9 cellular contexts compared by ENCODE assay signal in genomic region chr7:148575640-148576411, GRCh38. TPM values are rescaled to one million over a fixed set of nuclear protein-coding genes. Genes with fewer than 3 reads are reported as not detected.
DNase-seq lines count a peak whose midpoint lies in the region; ATAC-seq and TF ChIP-seq lines count a peak whose summit lies in the region.
"Had no signal": no experiment of that assay in that cellular context is flagged by ENCODE, and none has a peak within 500 bp of the region (broad histone marks: within the 10 kb centered on the region; RNA-seq: fewer than 3 reads in every experiment).

No MANE protein-coding gene starts in this region.

- no peaks in the 10 kb centered on the region for H3K4me1 Mint-ChIP-seq in endothelial cell (ENCODE audit: unreplicated experiment)
- peaks cover 0 to 10% (median 4%) of the 10 kb centered on the region in 7 donors for H3K4me1 Mint-ChIP-seq in naive thymus-derived CD4-positive, alpha-beta T cell
- H3K4me1 Mint-ChIP-seq in stimulated activated memory B cell treated with anti-CD40 and anti-IgM and Interleukin-4, amounts not matched to agents 10 μg/mL and 1 μg/mL and 100 μg/mL, for 72 hours, result peaks cover 13% of the 10 kb centered on the region

- no peaks in the 10 kb centered on the region for H3K27me3 ChIP-seq in naive thymus-derived CD4-positive, alpha-beta T cell (ENCODE audit: control insufficient read depth in 2 of 2, insufficient read depth in 2 of 2, low read length in 2 of 2)

- no peaks in the 10 kb centered on the region for H3K36me3 Mint-ChIP-seq in endothelial cell (ENCODE audit: low read depth, unreplicated experiment)
- H3K36me3 Mint-ChIP-seq in naive thymus-derived CD4-positive, alpha-beta T cell, result no peaks in the 10 kb centered on the region
- H3K36me3 Mint-ChIP-seq in stimulated activated memory B cell treated with anti-CD40 and anti-IgM and Interleukin-4, amounts not matched to agents 10 μg/mL and 1 μg/mL and 100 μg/mL, for 72 hours, result no peaks in the 10 kb centered on the region

- H3K27ac ChIP-seq in naive thymus-derived CD4-positive, alpha-beta T cell (ENCODE audit: low read depth, low read length), result no peak overlapping the region

- CTCF ChIA-PET in naive thymus-derived CD4-positive, alpha-beta T cell (lab: Charles Lee), result interaction anchor here (0.6 to 3.9 kb wide), 17 partner anchors 9 to 400 kb away, joined by 3 to 31 read pairs (median 5); partner anchors contain the start of gene CUL1

- H3K36me3 ChIP-seq in naive thymus-derived CD4-positive, alpha-beta T cell (ENCODE audit: control insufficient read depth in 2 of 3, insufficient read depth in 3 of 3, low read length in 3 of 3), result no peaks in the 10 kb centered on the region

- H3K4me3 Mint-ChIP-seq in endothelial cell (ENCODE audit: unreplicated experiment), result no peak overlapping the region
- H3K4me3 Mint-ChIP-seq in naive thymus-derived CD4-positive, alpha-beta T cell, result peak overlapping the region in 1 of 10 donors; percentile 43
- no peak overlapping the region for H3K4me3 Mint-ChIP-seq in stimulated activated memory B cell treated with anti-CD40 and anti-IgM and Interleukin-4, amounts not matched to agents 10 μg/mL and 1 μg/mL and 100 μg/mL, for 72 hours

- H3K9me3 ChIP-seq in naive thymus-derived CD4-positive, alpha-beta T cell (ENCODE audit: control insufficient read depth in 2 of 3, low read length in 3 of 3), result no peaks in the 10 kb centered on the region

- H3K27me3 Mint-ChIP-seq in endothelial cell (ENCODE audit: unreplicated experiment), result no peaks in the 10 kb centered on the region
- peaks cover 0 to 17% (median 0%) of the 10 kb centered on the region in 5 donors for H3K27me3 Mint-ChIP-seq in naive thymus-derived CD4-positive, alpha-beta T cell
- no peaks in the 10 kb centered on the region for H3K27me3 Mint-ChIP-seq in stimulated activated memory B cell treated with anti-CD40 and anti-IgM and Interleukin-4, amounts not matched to agents 10 μg/mL and 1 μg/mL and 100 μg/mL, for 72 hours

- no peak overlapping the region for H3K27ac Mint-ChIP-seq in endothelial cell (ENCODE audit: unreplicated experiment)
- no peak overlapping the region for H3K27ac Mint-ChIP-seq in naive thymus-derived CD4-positive, alpha-beta T cell
- H3K27ac Mint-ChIP-seq in stimulated activated memory B cell treated with anti-CD40 and anti-IgM and Interleukin-4, amounts not matched to agents 10 μg/mL and 1 μg/mL and 100 μg/mL, for 72 hours, result no peak overlapping the region

- H3K4me3 ChIP-seq in naive thymus-derived CD4-positive, alpha-beta T cell (ENCODE audit: low read length), result no peak overlapping the region

- ATAC-seq in GM19328 (IDR thresholded peaks at IDR 0.05; ENCODE audit: unreplicated experiment), result peak; percentile 89
- peak; percentile 82 for ATAC-seq in HG03521 (IDR thresholded peaks at IDR 0.05; ENCODE audit: unreplicated experiment)
- peak; percentile 90 for ATAC-seq in naive thymus-derived CD4-positive, alpha-beta T cell
- peak; percentile 55 for ATAC-seq in stimulated activated memory B cell treated with anti-CD40 and anti-IgM and Interleukin-4, amounts not matched to agents 10 μg/mL and 1 μg/mL and 100 μg/mL, for 72 hours

- TF ChIP-seq CTCF in endothelial cell (IDR thresholded peaks at IDR 0.05; ENCODE audit: unreplicated experiment), result peak; percentile 89

- POLR2A ChIA-PET in naive thymus-derived CD4-positive, alpha-beta T cell (lab: Charles Lee), result interaction anchor here (0.7 to 2.0 kb wide), 2 partner anchors 384 to 387 kb away, joined by 3 to 6 read pairs; no protein-coding TSS in a partner anchor

- intact Hi-C loops in naive thymus-derived CD4-positive, alpha-beta T cell (cut with micrococcal nuclease), result loop anchor here (1.0 to 10.0 kb wide), 13 partner anchors 53 to 514 kb away; partner anchors contain the start of genes CUL1 (in 1 of the 2) and ZNF786 (in 1 of the 2)

- H3K4me1 ChIP-seq in naive thymus-derived CD4-positive, alpha-beta T cell (ENCODE audit: control insufficient read depth in 2 of 2, insufficient read depth in 2 of 2, low read length in 2 of 2), result peaks cover 0 to 4% of the 10 kb centered on the region in 2 donors

- H3K9me3 Mint-ChIP-seq in endothelial cell (ENCODE audit: unreplicated experiment), result no peaks in the 10 kb centered on the region
- H3K9me3 Mint-ChIP-seq in naive thymus-derived CD4-positive, alpha-beta T cell, result peaks cover 0 to 4% (median 0%) of the 10 kb centered on the region in 11 donors
- H3K9me3 Mint-ChIP-seq in stimulated activated memory B cell treated with anti-CD40 and anti-IgM and Interleukin-4, amounts not matched to agents 10 μg/mL and 1 μg/mL and 100 μg/mL, for 72 hours, result no peaks in the 10 kb centered on the region

- peak; percentile 74 for DNase-seq in CD1c-positive myeloid dendritic cell (ENCODE audit: extremely low spot score)
- peak; percentile 77 for DNase-seq in NCI-H82 (lab: John Stamatoyannopoulos, UW)
- peak; percentile 27 to 46 for DNase-seq in activated CD8-positive, alpha-beta memory T cell treated with anti-CD3 and anti-CD28 coated beads for 4 hours (ENCODE audit: low read depth in 2 of 2)
- peak; percentile 76 for DNase-seq in endothelial cell (ENCODE audit: low spot score)
- DNase-seq in naive thymus-derived CD4-positive, alpha-beta T cell, result peak; percentile 38 to 69 (median 56)

RNA-seq across cellular contexts. Expression of gene C7orf33, which starts 14.7 kb away (rescaled TPM):
- not detected for total RNA-seq in endothelial cell (ENCODE audit: unreplicated experiment)
- not detected for total RNA-seq in naive thymus-derived CD4-positive, alpha-beta T cell
- polyA plus RNA-seq in naive thymus-derived CD4-positive, alpha-beta T cell, result not detected
- total RNA-seq: T-helper 1 cell treated with Interleukin-12 subunit alpha and Interleukin-12 subunit beta and Interleukin-4 antibody, amounts not matched to agents 30 ng/mL and 1 ng/mL, for 36 hours had no signal
